In the genomic region with DNA sequence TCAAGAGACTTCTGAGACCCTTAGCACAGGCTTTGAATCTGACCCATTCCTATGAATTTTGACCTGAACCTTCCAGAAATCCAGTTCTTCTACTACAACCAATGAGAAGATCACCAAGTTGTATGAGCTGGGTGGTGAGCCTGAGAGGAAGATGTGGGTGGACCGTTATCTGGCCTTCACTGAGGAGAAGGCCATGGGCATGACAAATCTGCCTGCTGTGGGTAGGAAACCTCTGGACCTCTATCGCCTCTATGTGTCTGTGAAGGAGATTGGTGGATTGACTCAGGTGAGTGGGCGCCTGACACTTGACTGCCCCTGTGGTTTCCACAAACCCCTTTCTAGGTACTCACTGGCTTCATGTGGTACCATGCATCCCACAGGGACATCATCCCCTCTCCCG, we compare ENCODE assay signal across 17 cellular contexts. TPM values are rescaled to one million over a fixed set of nuclear protein-coding genes. Genes with fewer than 3 reads are reported as not detected.
DNase-seq lines count a peak whose midpoint lies in the region; ATAC-seq and TF ChIP-seq lines count a peak whose summit lies in the region.
"Had no signal": no experiment of that assay in that cellular context is flagged by ENCODE, and none has a peak within 500 bp of the region (broad histone marks: within the 10 kb centered on the region; RNA-seq: fewer than 3 reads in every experiment).

No MANE protein-coding gene starts in this region.

- WGBS in tibial nerve, 2 donors: 82 to 90% methylated on average over 4 of the region's 4 CpGs

- peaks cover 97% of the 10 kb centered on the region for H3K36me3 Mint-ChIP-seq in CD4-positive, alpha-beta T cell (ENCODE audit: low read depth)
- peaks cover 76% of the 10 kb centered on the region for H3K36me3 Mint-ChIP-seq in central memory CD8-positive, alpha-beta T cell (ENCODE audit: insufficient read depth)

- no peak overlapping the region for H3K4me3 Mint-ChIP-seq in CD4-positive, alpha-beta T cell
- no peak overlapping the region for H3K4me3 Mint-ChIP-seq in central memory CD8-positive, alpha-beta T cell
- H3K4me3 Mint-ChIP-seq: H9 had no signal

- TF ChIP-seq EP300 in tibial nerve (IDR thresholded peaks at IDR 0.05): no peak

- peaks cover 9% of the 10 kb centered on the region for H3K4me1 Mint-ChIP-seq in CD4-positive, alpha-beta T cell (ENCODE audit: low read depth)
- H3K4me1 Mint-ChIP-seq in central memory CD8-positive, alpha-beta T cell: peaks cover 19% of the 10 kb centered on the region

- no peak for TF ChIP-seq POLR2A in tibial nerve (IDR thresholded peaks at IDR 0.05)

- ATAC-seq in CD4-positive, alpha-beta T cell (ENCODE audit: poor library complexity): no peak
- ATAC-seq in central memory CD8-positive, alpha-beta T cell (replicated peaks; ENCODE audit: extremely low read depth, poor library complexity, severe bottlenecking): no peak
- ATAC-seq in GM18502 (IDR thresholded peaks at IDR 0.05; ENCODE audit: poor library complexity, unreplicated experiment): no peak

- no peak overlapping the region for H3K4me3 ChIP-seq in HEK293 (ENCODE audit: low read depth, low read length)
- no peak overlapping the region for H3K4me3 ChIP-seq in neutrophil (ENCODE audit: low read depth in 1 of 2, low read length in 1 of 2)
- no peak overlapping the region for H3K4me3 ChIP-seq in tibial nerve
- H3K4me3 ChIP-seq: sigmoid colon, upper lobe of left lung had no signal

- peaks cover 32 to 98% of the 10 kb centered on the region in 2 experiments for H3K36me3 ChIP-seq in HEK293 (ENCODE audit: control insufficient read depth in 2 of 2, insufficient read depth in 1 of 2, low read length in 2 of 2)
- H3K36me3 ChIP-seq in neutrophil: peaks cover 99% of the 10 kb centered on the region
- H3K36me3 ChIP-seq in tibial nerve: peaks cover 6 to 97% (median 38%) of the 10 kb centered on the region in 3 donors

- CTCF ChIA-PET in CD4-positive, alpha-beta T cell (lab: Charles Lee): interaction anchor here (0.9 to 1.7 kb wide), 2 partner anchors 64 to 76 kb away, joined by 3 to 4 read pairs; no protein-coding TSS in a partner anchor
- CTCF ChIA-PET in HEK293 (lab: Yijun Ruan, JAX): interaction anchor here (0.6 to 1.2 kb wide), 2 partner anchors 26 to 165 kb away, joined by 3 to 4 read pairs; no protein-coding TSS in a partner anchor

- no peaks in the 10 kb centered on the region for H3K9me3 Mint-ChIP-seq in CD4-positive, alpha-beta T cell
- no peaks in the 10 kb centered on the region for H3K9me3 Mint-ChIP-seq in central memory CD8-positive, alpha-beta T cell
- H3K9me3 Mint-ChIP-seq: H9 had no signal

- H3K27ac ChIP-seq in CD4-positive, alpha-beta T cell (ENCODE audit: low read depth, low read length): no peak overlapping the region
- H3K27ac ChIP-seq in HEK293 (ENCODE audit: extremely low read depth, low read depth, low read length) (no peak overlapping the region), neutrophil (peak overlapping the region; percentile 8), tibial nerve (peak overlapping the region in 2 of 4 donors; percentile 16 to 38)

- no peaks in the 10 kb centered on the region for H3K27me3 Mint-ChIP-seq in CD4-positive, alpha-beta T cell
- H3K27me3 Mint-ChIP-seq in central memory CD8-positive, alpha-beta T cell: no peaks in the 10 kb centered on the region

- no peaks in the 10 kb centered on the region for H3K27me3 ChIP-seq in CD4-positive, alpha-beta T cell (ENCODE audit: control insufficient read depth, insufficient read depth, low read length)
- H3K27me3 ChIP-seq in neutrophil (no peaks in the 10 kb centered on the region), tibial nerve (no peaks in the 10 kb centered on the region)
- H3K27me3 ChIP-seq: sigmoid colon, upper lobe of left lung had no signal

- DNase-seq in CD4-positive, alpha-beta T cell: no peak
- DNase-seq in central memory CD8-positive, alpha-beta T cell (ENCODE audit: low spot score in 2 of 2): no peak
- DNase-seq in tibial nerve (ENCODE audit: low spot score in 2 of 2) (no peak), putamen (ENCODE audit: low spot score) (no peak)
- DNase-seq in activated CD4-positive, CD25-positive, alpha-beta regulatory T cell (lab: John Stamatoyannopoulos, UW): no peak
- DNase-seq: activated T-cell treated with anti-CD3 and anti-CD28 coated beads for 4 hours; DMS153; H9; NCI-H146; NCI-H226; NK-92 treated with Interleukin-12 subunit alpha and Interleukin-12 subunit beta, amount 100 ng/mL, for 24 hours; sigmoid colon; stimulated activated CD4-positive, alpha-beta T cell treated with anti-CD3 and anti-CD28 coated beads, Interleukin-2, amount 100 ng/mL, for 48 hours; upper lobe of left lung had no signal

- H3K9me3 ChIP-seq in CD4-positive, alpha-beta T cell (ENCODE audit: control insufficient read depth, low read length): no peaks in the 10 kb centered on the region
- no peaks in the 10 kb centered on the region for H3K9me3 ChIP-seq in HEK293 (ENCODE audit: control insufficient read depth, insufficient read depth, low read depth, low read length)
- no peaks in the 10 kb centered on the region for H3K9me3 ChIP-seq in neutrophil
- H3K9me3 ChIP-seq in tibial nerve: no peaks in the 10 kb centered on the region
- H3K9me3 ChIP-seq: sigmoid colon, upper lobe of left lung had no signal

- no peak for TF ChIP-seq CTCF in CD4-positive, alpha-beta T cell (IDR thresholded peaks at IDR 0.05)
- TF ChIP-seq CTCF in HEK293 (tag by site-specific recombination; IDR thresholded peaks at IDR 0.05): no peak
- no peak for TF ChIP-seq CTCF in neutrophil (IDR thresholded peaks at IDR 0.05)
- TF ChIP-seq CTCF in tibial nerve (IDR thresholded peaks at IDR 0.05): no peak

- POLR2A ChIA-PET in CD4-positive, alpha-beta T cell (lab: Charles Lee): interaction anchor here (1.4 kb wide), 1 partner anchor 20 kb away, joined by 3 read pairs; the partner anchor contains the start of gene PIGV
- POLR2A ChIA-PET in HEK293 (lab: Yijun Ruan, JAX): no interaction called here

- H3K4me1 ChIP-seq in HEK293 (ENCODE audit: control insufficient read depth, insufficient read depth, low read length): no peaks in the 10 kb centered on the region
- H3K4me1 ChIP-seq in neutrophil (ENCODE audit: control insufficient read depth in 1 of 2, insufficient read depth in 1 of 2, low read depth in 1 of 2, low read length in 1 of 2): no peaks in the 10 kb centered on the region
- peaks cover 0 to 43% (median 29%) of the 10 kb centered on the region in 4 donors for H3K4me1 ChIP-seq in tibial nerve

- intact Hi-C loops in CD4-positive, alpha-beta T cell (cut with DNase I, micrococcal nuclease): no loop called here

- peak overlapping the region; percentile 71 for H3K27ac Mint-ChIP-seq in CD4-positive, alpha-beta T cell
- peak overlapping the region; percentile 16 for H3K27ac Mint-ChIP-seq in central memory CD8-positive, alpha-beta T cell (ENCODE audit: low read depth)
- H3K27ac Mint-ChIP-seq: H9 had no signal

TF ChIP-seq in HEK293, 187 proteins besides CTCF, POLR2A, EP300 and RAD21:
- peak; percentile 63 for TF ChIP-seq EGR2 (tag by site-specific recombination; IDR thresholded peaks at IDR 0.05; ENCODE audit: low read depth)
- TF ChIP-seq ZFHX2 (tag by site-specific recombination; conservative IDR thresholded peaks at IDR 0.05): peak; percentile 55; the same call in 1 of the 2 replicates
- no peak for TF ChIP-seq ZBTB1 (tag by site-specific recombination; IDR thresholded peaks at IDR 0.05)
- TF ChIP-seq ZNF701 (tag by site-specific recombination; IDR thresholded peaks at IDR 0.05): no peak

RNA-seq across cellular contexts. Expression of gene PIGV, which starts 20.0 kb away (rescaled TPM):
- total RNA-seq in CD4-positive, alpha-beta T cell: 1 to 10 TPM; 3.8 to 4.7 TPM
- 10 to 100 TPM in 3 of 4 donors, 1 to 10 TPM in 1; 9.3 to 22.2 (median 17.6) TPM for total RNA-seq in tibial nerve

RNA-seq across cellular contexts. Expression of gene ZDHHC18, which starts 58.8 kb away (rescaled TPM):
- total RNA-seq in CD4-positive, alpha-beta T cell: 10 to 100 TPM; 46.2 to 48.0 TPM
- total RNA-seq in tibial nerve: 10 to 100 TPM in 2 of 4 donors, 1 to 10 TPM in 2; 9.2 to 13.5 (median 10.0) TPM
